In the genomic region with DNA sequence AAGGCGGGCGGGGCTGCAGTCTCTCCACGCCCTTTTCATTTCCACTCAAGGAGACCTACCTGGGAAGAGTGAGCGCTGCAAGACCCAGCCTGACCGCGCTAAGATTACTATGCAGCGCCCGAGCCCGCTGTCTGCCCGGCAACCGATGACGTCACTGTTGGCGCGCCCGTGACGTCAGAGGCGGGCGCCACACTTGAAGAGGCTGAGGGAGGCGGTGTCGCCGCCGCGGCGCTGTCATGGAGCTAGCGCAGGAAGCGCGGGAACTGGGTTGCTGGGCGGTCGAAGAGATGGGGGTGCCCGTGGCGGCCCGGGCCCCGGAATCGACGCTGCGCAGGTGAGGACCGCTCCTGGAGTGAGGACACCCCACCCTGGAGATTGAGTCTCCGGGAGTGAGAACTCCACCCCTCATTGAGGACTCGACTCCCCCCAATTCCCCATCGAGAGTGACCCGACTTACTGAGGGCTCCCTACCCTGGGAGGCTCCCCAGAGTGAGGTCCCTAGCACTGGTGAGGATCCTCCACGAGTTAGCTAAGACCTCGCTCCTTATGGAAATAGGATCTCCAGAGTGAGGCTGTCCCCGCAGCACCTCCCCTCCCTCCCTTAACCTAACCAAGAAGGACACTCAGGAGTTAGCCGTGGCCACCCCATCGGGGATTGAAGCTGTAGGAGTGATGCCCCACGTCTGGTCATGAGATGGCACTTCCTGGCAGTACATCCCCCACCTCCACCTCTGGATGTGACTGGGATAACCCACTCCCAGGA, we compare ENCODE assay signal across 8 cellular contexts. TPM values are rescaled to one million over a fixed set of nuclear protein-coding genes. Genes with fewer than 3 reads are reported as not detected.
DNase-seq lines count a peak whose midpoint lies in the region; ATAC-seq, FAIRE-seq and TF ChIP-seq lines count a peak whose summit lies in the region.

Gene HAUS5, plus strand, starts transcription at position 177 of the 763 bp plus-strand sequence. Its CDS starts 60 bp downstream, at position 237.

- peaks cover 6% of the 10 kb centered on the region; the same call in 1 of the 2 replicates for H3K9me3 ChIP-seq in HepG2 (ENCODE audit: low read length)

- ATAC-seq in GM19395 (IDR thresholded peaks at IDR 0.05; ENCODE audit: unreplicated experiment) = peak; percentile 83
- peak; percentile 67 for ATAC-seq in HG03571 (IDR thresholded peaks at IDR 0.05; ENCODE audit: unreplicated experiment)
- ATAC-seq in HepG2 = peak; percentile 91

- peak in 1 of 2 experiments; percentile 55; a peak in 1 of 4 replicates for TF ChIP-seq EP300 in HepG2 (IDR thresholded peaks at IDR 0.05; ENCODE audit: low read depth in 2 of 2, low read length in 2 of 2)
- no peak; the same call in 1 of the 2 replicates for TF ChIP-seq EP300 in HepG2 (CRISPR knock-in tag; IDR thresholded peaks at IDR 0.05; ENCODE audit: borderline replicate concordance)

- peak; percentile 41; the same call in 1 of the 2 replicates for TF ChIP-seq RAD21 in HepG2 (CRISPR knock-in tag; IDR thresholded peaks at IDR 0.05)

- DNase-seq in NCI-H82 (lab: John Stamatoyannopoulos, UW) = peak; percentile 96
- peak; percentile 91 to 92 for DNase-seq in activated CD4-positive, alpha-beta T cell treated with anti-CD3 and anti-CD28 coated beads, Interleukin-2, amount 50 U/mL, for 4 hours
- peak; percentile 95 for DNase-seq in dermis blood vessel endothelial cell
- DNase-seq in HepG2 (ENCODE audit: low spot score) = peak; percentile 83
- peak; percentile 97 to 99 for DNase-seq in stimulated activated CD4-positive, alpha-beta T cell treated with anti-CD3 and anti-CD28 coated beads, Interleukin-2, amount 100 ng/mL, for 48 hours

- peak within 1 kb of the TSS; percentile 64 to 80 (median 67) for H3K4me3 ChIP-seq in HepG2 (replicated peaks in 1 of 3; ENCODE audit: insufficient read depth in 1 of 3, low read depth in 2 of 3, low read length in 3 of 3)

- no TSS peak for BruUV-seq in HepG2 (replicated peaks; lab: Mats Ljungman, UMichigan)

- peak; percentile 77 for FAIRE-seq in HepG2 (lab: Jason Lieb, UNC)

- POLR2A ChIA-PET in HepG2 (lab: Yijun Ruan, JAX) = interaction anchor here (0.8 to 1.4 kb wide), 8 partner anchors 9 to 128 kb away, joined by 3 to 5 read pairs (median 4); partner anchors contain the start of genes COX6B1 and RBM42

- no peak for TF ChIP-seq CTCF in C4-2B (conservative IDR thresholded peaks at IDR 0.05)
- peak; percentile 49 for TF ChIP-seq CTCF in HepG2 (CRISPR knock-in tag; IDR thresholded peaks at IDR 0.05)

- peak within 1 kb of the TSS; percentile 66 for H2AFZ ChIP-seq in HepG2 (ENCODE audit: low read length)

- peak within 1 kb of the TSS; percentile 100 for H3K4me2 ChIP-seq in HepG2 (ENCODE audit: low read depth, low read length)

- no peaks in the 10 kb centered on the region; a peak in 1 of 5 replicates for H3K27me3 ChIP-seq in HepG2 (ENCODE audit: control insufficient read depth in 1 of 2, insufficient read depth in 2 of 2, low read length in 2 of 2)

- peak; percentile 57 to 69; a peak in 2 of 4 replicates for TF ChIP-seq POLR2A in HepG2 (IDR thresholded peaks at IDR 0.05; ENCODE audit: insufficient read depth in 1 of 2, low read depth in 2 of 2, low read length in 2 of 2)

- CTCF ChIA-PET in HepG2 (lab: Yijun Ruan, JAX; ENCODE audit: low intra/inter-chr PET ratio, low total read pairs) = no interaction called here

- in situ Hi-C loops in HepG2 (cut with HindIII; ENCODE audit: extremely low pct_ligation_motif_present, low pct_unique_long_range_greater_than_20kb) = no loop called here

- intact Hi-C loops in HepG2 (cut with micrococcal nuclease; ENCODE audit: unreplicated experiment) = loop anchor here (10.0 kb wide), 1 partner anchor 58 kb away; no protein-coding TSS in a partner anchor

- H3K9ac ChIP-seq in HepG2 (ENCODE audit: insufficient read depth, low read depth, low read length) = peak within 1 kb of the TSS; percentile 84

- H3K27ac ChIP-seq in C4-2B (peak within 1 kb of the TSS; percentile 76), HepG2 (ENCODE audit: extremely low read length, insufficient read depth, low read length) (peak within 1 kb of the TSS; percentile 53)

- no peaks in the 10 kb centered on the region for H4K20me1 ChIP-seq in HepG2 (ENCODE audit: insufficient read depth, low read length)

- H3K4me1 ChIP-seq in HepG2 (ENCODE audit: insufficient read depth, low read length) = peaks cover 24% of the 10 kb centered on the region

- 3% methylated on average over 6 of the region's 47 CpGs for WGBS in HepG2 (ENCODE audit: low lambda C conversion rate)

- peaks cover 3 to 14% of the 10 kb centered on the region in 2 experiments; a peak in 3 of 5 replicates for H3K36me3 ChIP-seq in HepG2 (replicated peaks in 1 of 2; ENCODE audit: control insufficient read depth in 1 of 2, insufficient read depth in 2 of 2, low read length in 2 of 2)

- no peaks in the 10 kb centered on the region for H3K79me2 ChIP-seq in HepG2 (ENCODE audit: insufficient read depth, low read length)

TF ChIP-seq in HepG2, 621 proteins besides CTCF, POLR2A, EP300 and RAD21 (continues in another document):
- TF ChIP-seq KAT8 (CRISPR knock-in tag; IDR thresholded peaks at IDR 0.05) (peak; percentile 97), TBL1XR1 (IDR thresholded peaks at IDR 0.05; ENCODE audit: borderline replicate concordance, low read length, partially characterized antibody) (peak; percentile 61), ZFX (CRISPR knock-in tag; IDR thresholded peaks at IDR 0.05; ENCODE audit: low read depth) (peak; percentile 60; the same call in 1 of the 2 replicates), ZNF280D (CRISPR knock-in tag; IDR thresholded peaks at IDR 0.05) (0 out of 2 replicates have a peak, but pooled peaks have one; percentile 64), FOSL1 (CRISPR knock-in tag; IDR thresholded peaks at IDR 0.05; ENCODE audit: borderline replicate concordance) (no peak), LCORL (IDR thresholded peaks at IDR 0.05) (no peak), LCORL (CRISPR knock-in tag; IDR thresholded peaks at IDR 0.05) (peak; percentile 54), ZNF292 (CRISPR knock-in tag; IDR thresholded peaks at IDR 0.05; ENCODE audit: borderline replicate concordance, low read depth) (peak; percentile 65; the same call in 1 of the 2 replicates), CBX5 (CRISPR knock-in tag; IDR thresholded peaks at IDR 0.05; ENCODE audit: borderline replicate concordance) (peak; percentile 72; the same call in 1 of the 2 replicates), ATF1 (CRISPR knock-in tag; IDR thresholded peaks at IDR 0.05) (peak; percentile 100), ETV5 (CRISPR knock-in tag; IDR thresholded peaks at IDR 0.05; ENCODE audit: borderline replicate concordance) (peak; percentile 53; the same call in 1 of the 2 replicates), FOXA3 (CRISPR knock-in tag; IDR thresholded peaks at IDR 0.05) (peak; percentile 45; the same call in 1 of the 2 replicates)

RNA-seq across cellular contexts. Expression of gene HAUS5, which starts in this region (rescaled TPM):
- 4.8 and 11.1 TPM in 2 replicates for total RNA-seq in dermis blood vessel endothelial cell
- total RNA-seq in HepG2 (2016; rRNA removed; fragmentation: Illumina TruSeq; extraction: Trizol) = 9.2 and 17.7 TPM in 2 replicates
- 1.0 and 1.2 TPM in 2 replicates for total RNA-seq in HepG2 (2016; cell fraction: cytosol; rRNA removed; fragmentation: Illumina TruSeq; extraction: Trizol; ENCODE audit: low read depth)
- total RNA-seq in HepG2 (2016; cell fraction: insoluble cytoplasmic fraction; rRNA removed; fragmentation: Illumina TruSeq; extraction: Trizol) = 8.0 and 19.2 TPM in 2 replicates
- total RNA-seq in HepG2 (2016; cell fraction: membrane; rRNA removed; fragmentation: Illumina TruSeq; extraction: Trizol) = 2.8 and 3.4 TPM in 2 replicates
- 21.5 and 24.6 TPM in 2 replicates for total RNA-seq in HepG2 (2016; cell fraction: nucleus; rRNA removed; fragmentation: Illumina TruSeq; extraction: Trizol)
- 10.3 and 11.1 TPM in 2 replicates for polyA plus RNA-seq in HepG2 (2011; rRNA removed)
- polyA plus RNA-seq in HepG2 (2011; cell fraction: cytosol; rRNA removed) = 2.0 and 4.0 TPM in 2 replicates
- 106 and 171 TPM in 2 replicates for polyA plus RNA-seq in HepG2 (2011; cell fraction: nucleus; rRNA removed)
- polyA plus RNA-seq in HepG2 (2012) = 8.5 and 13.3 TPM in 2 replicates
- 1.4 and 1.5 TPM in 2 replicates for polyA plus RNA-seq in HepG2 (2016; cell fraction: cytosol; fragmentation: Illumina TruSeq; extraction: Trizol; ENCODE audit: low read depth)
- polyA plus RNA-seq in HepG2 (2016; cell fraction: insoluble cytoplasmic fraction; fragmentation: Illumina TruSeq; extraction: Trizol; ENCODE audit: low read depth) = 10.5 and 11.3 TPM in 2 replicates
- 3.2 and 3.7 TPM in 2 replicates for polyA plus RNA-seq in HepG2 (2016; cell fraction: membrane; fragmentation: Illumina TruSeq; extraction: Trizol; ENCODE audit: low read depth)
- polyA plus RNA-seq in HepG2 (2016; cell fraction: nucleus; fragmentation: Illumina TruSeq; extraction: Trizol; ENCODE audit: insufficient read depth, low read depth) = 82.3 and 83.1 TPM in 2 replicates
- polyA minus RNA-seq in HepG2 (2011; rRNA and poly(A)+ RNA removed; ENCODE audit: low replicate concordance) = 4.9 and 17.6 TPM in 2 replicates
- 2.4 and 3.0 TPM in 2 replicates for polyA minus RNA-seq in HepG2 (2011; cell fraction: cytosol; rRNA and poly(A)+ RNA removed)
- 11.8 and 13.6 TPM in 2 replicates for polyA minus RNA-seq in HepG2 (2011; cell fraction: nucleus; rRNA and poly(A)+ RNA removed)

Comparison
In these comparisons a context has a peak if more than half of its experiments do, and no peak if none do; other contexts are left out.
1. Peak in every context shown above with its lines: DNase-seq, ATAC-seq, H3K4me3 ChIP-seq and H3K27ac ChIP-seq.